In the genomic region with DNA sequence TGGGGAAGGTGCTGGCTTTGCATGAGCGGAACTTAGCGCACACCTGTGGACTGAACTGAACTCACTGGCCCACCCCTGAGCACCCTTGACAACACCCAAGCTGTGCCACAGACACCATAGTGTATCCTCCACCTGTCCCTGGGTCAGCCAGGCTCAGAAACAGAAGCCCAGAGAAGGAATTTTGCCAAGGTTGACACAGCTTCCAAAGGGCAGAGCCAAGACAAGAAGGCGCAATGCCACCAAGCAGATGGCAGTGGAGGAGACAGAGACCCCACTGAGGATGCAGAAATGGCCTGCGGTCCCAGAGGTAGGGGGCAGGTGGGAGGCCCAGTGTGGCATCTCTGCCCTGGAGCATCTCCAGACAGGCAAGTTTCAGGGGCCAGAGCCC, we compare ENCODE assay signal across 32 cellular contexts.
"Had no signal": no experiment of that assay in that cellular context is flagged by ENCODE, and none has a peak within 500 bp of the region (broad histone marks: within the 10 kb centered on the region; RNA-seq: fewer than 3 reads in every experiment).

No MANE protein-coding gene starts in this region.

- H3K27me3 Mint-ChIP-seq: activated naive CD8-positive, alpha-beta T cell treated with anti-CD3 and anti-CD28 coated beads for 36 hours had no signal

- H3K4me1 ChIP-seq: adrenal gland, ascending aorta, breast epithelium, colonic mucosa, heart left ventricle had no signal

- FAIRE-seq: frontal cortex had no signal

- H3K36me3 ChIP-seq: adrenal gland, ascending aorta, breast epithelium, cardiac muscle cell, colonic mucosa, heart left ventricle had no signal

- H3K9me3 Mint-ChIP-seq: activated CD4-positive, alpha-beta memory T cell treated with anti-CD3 and anti-CD28 coated beads for 36 hours; activated CD4-positive, alpha-beta T cell treated with anti-CD3 and anti-CD28 coated beads, Interleukin-2, amount 10 ng/mL, durations not matched to agents 24 days and 14 days; activated naive CD4-positive, alpha-beta T cell treated with anti-CD3 and anti-CD28 coated beads for 36 hours; activated naive CD4-positive, alpha-beta T cell treated with anti-CD3 and anti-CD28 coated beads, Interleukin-2, amount 50 U/mL, for 24 hours; activated naive CD8-positive, alpha-beta T cell treated with anti-CD3 and anti-CD28 coated beads for 36 hours; activated naive CD8-positive, alpha-beta T cell treated with anti-CD3 and anti-CD28 coated beads, Interleukin-2, amount 50 U/mL, for 24 hours; activated T-helper 1 cell treated with anti-CD3 and anti-CD28 coated beads, Interleukin-12 subunit alpha, Interleukin-12 subunit beta, Interleukin-2, Interleukin-4 antibody, amounts not matched to agents 30 ng/mL and 10 ng/mL and 1 ng/mL, durations not matched to agents 14 hours and 24 hours and 36 hours; activated T-helper 2 cell treated with anti-CD3 and anti-CD28 coated beads, Interferon-gamma antibody, Interleukin-2, Interleukin-4, amounts not matched to agents 10 μg/mL and 5 μg/mL and 100 μg/mL, durations not matched to agents 14 hours and 24 hours and 36 hours; brain; endodermal cell had no signal

- H3K4me3 Mint-ChIP-seq: activated CD4-positive, alpha-beta memory T cell treated with anti-CD3 and anti-CD28 coated beads for 36 hours; activated CD4-positive, alpha-beta T cell treated with anti-CD3 and anti-CD28 coated beads for 36 hours; activated CD4-positive, alpha-beta T cell treated with anti-CD3 and anti-CD28 coated beads, Interleukin-2, amount 10 ng/mL, durations not matched to agents 24 days and 14 days; activated CD8-positive, alpha-beta memory T cell treated with anti-CD3 and anti-CD28 coated beads, Interleukin-2, amount 10 ng/mL, durations not matched to agents 7 days and 5 days; activated CD8-positive, alpha-beta T cell treated with anti-CD3 and anti-CD28 coated beads, Interleukin-2, amount 10 ng/mL, durations not matched to agents 7 days and 5 days; activated naive CD4-positive, alpha-beta T cell treated with anti-CD3 and anti-CD28 coated beads for 36 hours; activated naive CD4-positive, alpha-beta T cell treated with anti-CD3 and anti-CD28 coated beads, Interleukin-2, amount 50 U/mL, for 24 hours; activated naive CD8-positive, alpha-beta T cell treated with anti-CD3 and anti-CD28 coated beads for 36 hours; activated naive CD8-positive, alpha-beta T cell treated with anti-CD3 and anti-CD28 coated beads, Interleukin-2, amount 50 U/mL, for 24 hours; activated T-helper 1 cell treated with anti-CD3 and anti-CD28 coated beads, Interleukin-12 subunit alpha, Interleukin-12 subunit beta, Interleukin-2, Interleukin-4 antibody, amounts not matched to agents 30 ng/mL and 10 ng/mL and 1 ng/mL, durations not matched to agents 14 hours and 24 hours and 36 hours; brain; endodermal cell had no signal

- H3K4me3 ChIP-seq: adrenal gland, ascending aorta, breast epithelium, cardiac muscle cell, colonic mucosa, heart left ventricle had no signal

- H3K27ac ChIP-seq: adrenal gland, ascending aorta, breast epithelium, cardiac muscle cell, colonic mucosa, heart left ventricle had no signal

- H3K27me3 ChIP-seq: ascending aorta, cardiac muscle cell, colonic mucosa had no signal

- H3K9me3 ChIP-seq: adrenal gland, ascending aorta, colonic mucosa, heart left ventricle had no signal

- H3K4me1 Mint-ChIP-seq: activated CD4-positive, alpha-beta T cell treated with anti-CD3 and anti-CD28 coated beads for 36 hours; activated CD4-positive, alpha-beta T cell treated with anti-CD3 and anti-CD28 coated beads, Interleukin-2, amount 10 ng/mL, durations not matched to agents 24 days and 14 days; activated naive CD4-positive, alpha-beta T cell treated with anti-CD3 and anti-CD28 coated beads, Interleukin-2, amount 50 U/mL, for 24 hours; activated naive CD8-positive, alpha-beta T cell treated with anti-CD3 and anti-CD28 coated beads for 36 hours; activated naive CD8-positive, alpha-beta T cell treated with anti-CD3 and anti-CD28 coated beads, Interleukin-2, amount 50 U/mL, for 24 hours; endodermal cell had no signal

- H3K27ac Mint-ChIP-seq: activated CD4-positive, alpha-beta memory T cell treated with anti-CD3 and anti-CD28 coated beads for 36 hours; activated CD4-positive, alpha-beta T cell treated with anti-CD3 and anti-CD28 coated beads for 36 hours; activated CD4-positive, alpha-beta T cell treated with anti-CD3 and anti-CD28 coated beads, Interleukin-2, amount 10 ng/mL, durations not matched to agents 24 days and 14 days; activated CD8-positive, alpha-beta memory T cell treated with anti-CD3 and anti-CD28 coated beads, Interleukin-2, amount 10 ng/mL, durations not matched to agents 7 days and 5 days; activated CD8-positive, alpha-beta T cell treated with anti-CD3 and anti-CD28 coated beads, Interleukin-2, amount 10 ng/mL, durations not matched to agents 7 days and 5 days; activated naive CD4-positive, alpha-beta T cell treated with anti-CD3 and anti-CD28 coated beads for 36 hours; activated naive CD4-positive, alpha-beta T cell treated with anti-CD3 and anti-CD28 coated beads, Interleukin-2, amount 50 U/mL, for 24 hours; activated naive CD8-positive, alpha-beta T cell treated with anti-CD3 and anti-CD28 coated beads for 36 hours; activated naive CD8-positive, alpha-beta T cell treated with anti-CD3 and anti-CD28 coated beads, Interleukin-2, amount 50 U/mL, for 24 hours; activated T-helper 1 cell treated with anti-CD3 and anti-CD28 coated beads, Interleukin-12 subunit alpha, Interleukin-12 subunit beta, Interleukin-2, Interleukin-4 antibody, amounts not matched to agents 30 ng/mL and 10 ng/mL and 1 ng/mL, durations not matched to agents 14 hours and 24 hours and 36 hours; activated T-helper 2 cell treated with anti-CD3 and anti-CD28 coated beads, Interferon-gamma antibody, Interleukin-2, Interleukin-4, amounts not matched to agents 10 μg/mL and 5 μg/mL and 100 μg/mL, durations not matched to agents 14 hours and 24 hours and 36 hours; brain; endodermal cell had no signal

- ATAC-seq: activated CD4-positive, alpha-beta T cell treated with anti-CD3 and anti-CD28 coated beads for 36 hours; activated CD8-positive, alpha-beta memory T cell treated with anti-CD3 and anti-CD28 coated beads, Interleukin-2, amount 10 ng/mL, durations not matched to agents 7 days and 5 days; activated CD8-positive, alpha-beta T cell treated with anti-CD3 and anti-CD28 coated beads, Interleukin-2, amount 10 ng/mL, durations not matched to agents 7 days and 5 days; activated naive CD8-positive, alpha-beta T cell treated with anti-CD3 and anti-CD28 coated beads, Interleukin-2, amount 50 U/mL, for 24 hours; esophagus mucosa; heart left ventricle had no signal

- DNase-seq: activated CD4-positive, alpha-beta memory T cell treated with anti-CD3 and anti-CD28 coated beads for 36 hours; activated CD4-positive, alpha-beta T cell treated with anti-CD3 and anti-CD28 coated beads for 36 hours; activated CD4-positive, alpha-beta T cell treated with anti-CD3 and anti-CD28 coated beads, Interleukin-2, amount 10 ng/mL, durations not matched to agents 24 days and 14 days; activated CD4-positive, CD25-positive, alpha-beta regulatory T cell; activated CD4-positive, CD25-positive, alpha-beta regulatory T cell treated with anti-CD3 and anti-CD28 coated beads, Interleukin-2, amount 50 U/mL, for 72 hours; activated CD8-positive, alpha-beta memory T cell treated with anti-CD3 and anti-CD28 coated beads, Interleukin-2, amount 10 ng/mL, durations not matched to agents 7 days and 5 days; activated CD8-positive, alpha-beta memory T cell treated with anti-CD3 and anti-CD28 coated beads, Interleukin-2, amount 50 U/mL, for 4 hours; activated CD8-positive, alpha-beta T cell treated with anti-CD3 and anti-CD28 coated beads, Interleukin-2, amount 10 ng/mL, durations not matched to agents 7 days and 5 days; activated effector memory CD4-positive, alpha-beta T cell treated with anti-CD3 and anti-CD28 coated beads, Interleukin-2, amount 50 U/mL, for 16 hours; activated naive CD4-positive, alpha-beta T cell treated with anti-CD3 and anti-CD28 coated beads for 36 hours; activated naive CD8-positive, alpha-beta T cell treated with anti-CD3 and anti-CD28 coated beads for 36 hours; activated naive CD8-positive, alpha-beta T cell treated with anti-CD3 and anti-CD28 coated beads, Interleukin-2, amount 50 U/mL, for 24 hours; activated T-cell treated with anti-CD3 and anti-CD28 coated beads, Interleukin-2, amount 50 U/mL, for 1 hour; activated T-cell treated with anti-CD3 and anti-CD28 coated beads, Interleukin-2, amount 50 U/mL, for 48 hours; adrenal gland; amygdala; central memory CD4-positive, alpha-beta T cell; colonic mucosa; effector CD8-positive, alpha-beta T cell; endodermal cell; foreskin fibroblast; heart left ventricle; T-helper 2 cell had no signal

- H3K36me3 Mint-ChIP-seq: activated CD4-positive, alpha-beta memory T cell treated with anti-CD3 and anti-CD28 coated beads for 36 hours; activated CD8-positive, alpha-beta memory T cell treated with anti-CD3 and anti-CD28 coated beads, Interleukin-2, amount 10 ng/mL, durations not matched to agents 7 days and 5 days; activated naive CD4-positive, alpha-beta T cell treated with anti-CD3 and anti-CD28 coated beads, Interleukin-2, amount 50 U/mL, for 24 hours; activated naive CD8-positive, alpha-beta T cell treated with anti-CD3 and anti-CD28 coated beads for 36 hours; brain had no signal
